ENCODE assay signal across 8 cellular contexts in the genomic region with DNA sequence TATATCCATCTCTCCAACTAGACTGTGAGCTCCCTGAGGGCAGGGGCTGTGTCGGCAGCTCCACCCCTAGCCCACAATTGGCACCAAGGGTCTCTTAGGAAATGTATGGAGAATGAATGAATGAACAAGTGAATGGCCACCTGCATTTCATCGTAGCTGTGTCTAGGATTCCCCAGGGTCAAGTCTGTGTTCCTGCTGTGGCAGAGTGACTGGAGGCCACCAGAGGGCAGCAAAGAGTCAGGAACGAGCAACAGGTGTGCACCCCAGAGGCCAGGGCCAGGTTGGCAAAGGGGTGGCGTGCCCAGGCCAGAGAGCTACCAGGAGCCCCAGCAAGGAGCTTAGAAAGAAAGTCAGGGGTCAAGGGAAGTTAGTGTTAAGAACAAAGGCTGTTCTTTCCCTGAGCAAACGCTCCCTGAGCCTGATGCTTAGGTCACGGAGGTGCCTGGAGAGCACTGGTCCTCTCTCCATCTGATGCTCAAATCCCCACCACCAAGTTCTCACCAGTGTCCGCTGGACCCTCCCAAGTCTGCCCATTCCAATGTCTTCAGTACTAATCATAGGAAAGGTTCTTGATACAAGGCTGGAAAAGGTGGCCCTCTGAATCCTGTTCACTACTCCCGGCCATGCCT.
DNase-seq lines count a peak whose midpoint lies in the region; ATAC-seq and TF ChIP-seq lines count a peak whose summit lies in the region.

No MANE protein-coding gene starts in this region.

- H3K4me2 ChIP-seq in PC-3 (ENCODE audit: low read length) (no peak overlapping the region), trophoblast cell (ENCODE audit: low read length) (no peak overlapping the region)

- H3K4me3 ChIP-seq in PC-3 (ENCODE audit: low read length) (no peak overlapping the region), trophoblast cell (ENCODE audit: low read depth, low read length) (no peak overlapping the region)

- no peaks in the 10 kb centered on the region for H3K9me2 ChIP-seq in PC-3 (replicated peaks; ENCODE audit: low read length)

- no peak overlapping the region for H3K14ac ChIP-seq in trophoblast cell (ENCODE audit: low read length)

- no peaks in the 10 kb centered on the region for H4K20me1 ChIP-seq in PC-3 (ENCODE audit: low read length)

- H2BK5ac ChIP-seq in trophoblast cell (ENCODE audit: low read depth, low read length, poor library complexity) = no peak overlapping the region

- no TSS peak for BruUV-seq in PC-3 (replicated peaks; lab: Mats Ljungman, UMichigan)

- intact Hi-C loops in PC-3 (cut with micrococcal nuclease) = loop anchor here (1.0 kb wide), 2 partner anchors 103 to 118 kb away; no protein-coding TSS in a partner anchor

- H3K79me1 ChIP-seq in trophoblast cell (ENCODE audit: low read length) = no peaks in the 10 kb centered on the region

- no peak overlapping the region for H4K91ac ChIP-seq in trophoblast cell (ENCODE audit: low read depth, low read length)

- H2AFZ ChIP-seq in PC-3 (ENCODE audit: low read length) (no peak overlapping the region), trophoblast cell (ENCODE audit: insufficient read depth, low read length, poor library complexity) (no peak overlapping the region)

- H3K27ac Mint-ChIP-seq in type B pancreatic cell = no peak overlapping the region

- H3K27me3 ChIP-seq in PC-3 (ENCODE audit: low read length) (peaks cover 6% of the 10 kb centered on the region; the same call in 1 of the 2 replicates), trophoblast cell (ENCODE audit: insufficient read depth, low read length) (no peaks in the 10 kb centered on the region)

- CTCF ChIA-PET in PC-3 (lab: Charles Lee) = no interaction called here

- no peak overlapping the region for H3K4me3 Mint-ChIP-seq in type B pancreatic cell

- H3K36me3 ChIP-seq in PC-3 (ENCODE audit: low read depth, low read length) (no peaks in the 10 kb centered on the region), trophoblast cell (ENCODE audit: control insufficient read depth in 1 of 2, insufficient read depth in 2 of 2, low read length in 2 of 2) (no peaks in the 10 kb centered on the region)

- H3K9me3 ChIP-seq in PC-3 (ENCODE audit: low read length) = no peaks in the 10 kb centered on the region
- peaks cover 5% of the 10 kb centered on the region for H3K9me3 ChIP-seq in trophoblast cell (ENCODE audit: insufficient read depth, low read depth, low read length)

- no peaks in the 10 kb centered on the region for H3K79me2 ChIP-seq in PC-3 (ENCODE audit: low read length)
- H3K79me2 ChIP-seq in trophoblast cell (ENCODE audit: control insufficient read depth, insufficient read depth, low read length, poor library complexity) = no peaks in the 10 kb centered on the region

- TF ChIP-seq CTCF in PC-3 (conservative IDR thresholded peaks at IDR 0.05; ENCODE audit: low read depth, low read length) (peak; percentile 87), type B pancreatic cell (conservative IDR thresholded peaks at IDR 0.05) (peak; percentile 95)

- no peak overlapping the region for H3K27ac ChIP-seq in PC-3 (ENCODE audit: low read length)
- no peak overlapping the region for H3K27ac ChIP-seq in trophoblast cell (ENCODE audit: low read depth, low read length)

- H4K8ac ChIP-seq in trophoblast cell (ENCODE audit: low read depth, low read length) = no peak overlapping the region

- H2BK12ac ChIP-seq in trophoblast cell (ENCODE audit: low read length) = no peak overlapping the region

- no peaks in the 10 kb centered on the region for H3K36me3 Mint-ChIP-seq in type B pancreatic cell

- no peak overlapping the region for H3K4ac ChIP-seq in trophoblast cell (ENCODE audit: low read depth, low read length)

- H3K9ac ChIP-seq in PC-3 (ENCODE audit: low read length) (no peak overlapping the region), trophoblast cell (ENCODE audit: low read length) (no peak overlapping the region)

- H2AK5ac ChIP-seq in trophoblast cell (ENCODE audit: low read length) = no peak overlapping the region

- no peak overlapping the region for H3K23ac ChIP-seq in trophoblast cell (ENCODE audit: low read length)

- no peaks in the 10 kb centered on the region for H3F3A ChIP-seq in PC-3 (ENCODE audit: low read length, unreplicated experiment)

- no peak overlapping the region for H3K18ac ChIP-seq in trophoblast cell (ENCODE audit: low read length)

- peaks cover 62% of the 10 kb centered on the region for H3K27me3 Mint-ChIP-seq in type B pancreatic cell

- POLR2A ChIA-PET in PC-3 (lab: Charles Lee; ENCODE audit: unreplicated experiment) = no interaction called here

- DNase-seq in SHP77 (lab: John Stamatoyannopoulos, UW) = peak; percentile 17 to 29
- no peak for DNase-seq in SHP77 treated with DMSO at 0.1 percent for 48 hours (lab: John Stamatoyannopoulos, UW)
- peak; percentile 50 for DNase-seq in HK-2 (ENCODE audit: unreplicated experiment)
- DNase-seq in PC-3 = peak; percentile 66
- peak; percentile 43 for DNase-seq in activated T-helper 1 cell treated with Interleukin-2 at 50 U/mL for 16 hours (ENCODE audit: low read depth)
- DNase-seq in fibroblast of the conjunctiva (ENCODE audit: low read depth) = peak; percentile 47
- peak; percentile 33 to 73 for DNase-seq in trophoblast cell
- DNase-seq in type B pancreatic cell (ENCODE audit: extremely low spot score, unreplicated experiment) = no peak

- ATAC-seq in PC-3 = peak; percentile 89

- no peaks in the 10 kb centered on the region for H3K9me3 Mint-ChIP-seq in type B pancreatic cell

- H4K12ac ChIP-seq in trophoblast cell (ENCODE audit: low read depth, low read length) = no peak overlapping the region

- no peak overlapping the region for H2BK120ac ChIP-seq in trophoblast cell (ENCODE audit: insufficient read depth, low read length, poor library complexity)

- H3K4me1 ChIP-seq in PC-3 (ENCODE audit: insufficient read depth, low read length) = no peaks in the 10 kb centered on the region
- H3K4me1 ChIP-seq in trophoblast cell (ENCODE audit: control insufficient read depth in 1 of 2, insufficient read depth in 2 of 2, low read length in 2 of 2) = no peaks in the 10 kb centered on the region

- no peaks in the 10 kb centered on the region for H3K4me1 Mint-ChIP-seq in type B pancreatic cell (ENCODE audit: unreplicated experiment)

- WGBS in trophoblast cell (ENCODE audit: extremely low coverage, insufficient coverage, insufficient read length) = no CpG with 5 or more reads among the region's 8 CpGs

Comparison
In these comparisons a context has a peak if more than half of its experiments do, and no peak if none do; other contexts are left out.
1. DNase-seq: peak in SHP77 (2 of 2), HK-2 (single experiment), PC-3 (single experiment), activated T-helper 1 cell treated with Interleukin-2 at 50 U/mL for 16 hours (single experiment), fibroblast of the conjunctiva (single experiment) and trophoblast cell (2 of 2); none in SHP77 treated with DMSO at 0.1 percent for 48 hours (single experiment) and type B pancreatic cell (single experiment).